In genomic region chr10:44356139-44357115, GRCh38 we compare ENCODE assay signal across 22 cellular contexts. TPM values are rescaled to one million over a fixed set of nuclear protein-coding genes. Genes with fewer than 3 reads are reported as not detected.
"Had no signal": no experiment of that assay in that cellular context is flagged by ENCODE, and none has a peak within 500 bp of the region (broad histone marks: within the 10 kb centered on the region; RNA-seq: fewer than 3 reads in every experiment).

No MANE protein-coding gene starts in this region.

- DNase-seq: activated CD4-positive, alpha-beta memory T cell treated with anti-CD3 and anti-CD28 coated beads, Interleukin-2, amount 10 ng/mL, durations not matched to agents 7 days and 5 days; activated CD4-positive, alpha-beta T cell treated with anti-CD3 and anti-CD28 coated beads, Interleukin-2, amount 10 ng/mL, durations not matched to agents 24 days and 14 days; activated effector memory CD4-positive, alpha-beta T cell treated with Interleukin-2 at 50 U/mL for 16 hours; activated naive CD4-positive, alpha-beta T cell treated with anti-CD3 and anti-CD28 coated beads, Interleukin-2, amount 50 U/mL, for 16 hours; activated naive CD8-positive, alpha-beta T cell treated with anti-CD3 and anti-CD28 coated beads, Interleukin-2, amount 50 U/mL, for 24 hours; activated T-cell treated with anti-CD3 and anti-CD28 coated beads, Interleukin-2, amount 50 U/mL, for 72 hours; central memory CD4-positive, alpha-beta T cell; effector memory CD8-positive, alpha-beta T cell; foreskin melanocyte; glutamatergic neuron; nephron progenitor cell; nucleus accumbens; sigmoid colon; stimulated activated CD4-positive, alpha-beta T cell treated with anti-CD3 and anti-CD28 coated beads, Interleukin-2, amount 100 ng/mL, for 48 hours; stimulated activated naive CD4-positive, alpha-beta T cell treated with Interleukin-2 at 50 U/mL for 16 hours; upper lobe of left lung had no signal

- H3K4me3 ChIP-seq: hepatocyte, sigmoid colon, smooth muscle cell, thoracic aorta, upper lobe of left lung had no signal

- H3K27ac ChIP-seq: sigmoid colon, thoracic aorta, upper lobe of left lung had no signal

- H3K36me3 ChIP-seq: sigmoid colon, thoracic aorta, upper lobe of left lung had no signal

- H3K79me2 ChIP-seq: hepatocyte had no signal

- H3K27me3 ChIP-seq: hepatocyte, sigmoid colon, upper lobe of left lung had no signal

- FAIRE-seq: colon, endothelial cell of umbilical vein had no signal

- H3K9me3 ChIP-seq: sigmoid colon, thoracic aorta, upper lobe of left lung had no signal

- H2AFZ ChIP-seq: hepatocyte had no signal

- H3K4me2 ChIP-seq: hepatocyte, smooth muscle cell had no signal

RNA-seq across cellular contexts. Expression of gene CXCL12, which starts 28.5 kb away (rescaled TPM):
- total RNA-seq: activated CD4-positive, alpha-beta memory T cell treated with anti-CD3 and anti-CD28 coated beads, Interleukin-2, amount 10 ng/mL, durations not matched to agents 7 days and 5 days; activated CD4-positive, alpha-beta T cell treated with anti-CD3 and anti-CD28 coated beads, Interleukin-2, amount 10 ng/mL, durations not matched to agents 24 days and 14 days; activated T-cell treated with anti-CD3 and anti-CD28 coated beads, Interleukin-2, amount 50 U/mL, for 72 hours; T-helper 2 cell treated with Interferon-gamma antibody and Interleukin-4, amounts not matched to agents 100 ng/mL and 5 ng/mL, for 36 hours had no signal
